ENCODE assay signal across 9 cellular contexts in genomic region chr13:46605824-46606554, GRCh38. TPM values are rescaled to one million over a fixed set of nuclear protein-coding genes. Genes with fewer than 3 reads are reported as not detected.
A peak's percentile ranks its signal among the peaks of the same experiment; 100 is the strongest.
DNase-seq lines count a peak whose midpoint lies in the region; ATAC-seq, FAIRE-seq and TF ChIP-seq lines count a peak whose summit lies in the region.
"Had no signal": no experiment of that assay in that cellular context is flagged by ENCODE, and none has a peak within 500 bp of the region (broad histone marks: within the 10 kb centered on the region; RNA-seq: fewer than 3 reads in every experiment).

No MANE protein-coding gene starts in this region.

- H3K36me3 ChIP-seq in prostate gland: no peaks in the 10 kb centered on the region

- H3K4me3 ChIP-seq in prostate gland: no peak overlapping the region

- H3K27me3 ChIP-seq in prostate gland (replicated peaks; ENCODE audit: insufficient read depth): no peaks in the 10 kb centered on the region

- ATAC-seq in HG02610 (IDR thresholded peaks at IDR 0.05; ENCODE audit: unreplicated experiment) (peak; percentile 74), HG03135 (IDR thresholded peaks at IDR 0.05; ENCODE audit: unreplicated experiment) (no peak), GM21515 (IDR thresholded peaks at IDR 0.05; ENCODE audit: unreplicated experiment) (no peak)
- ATAC-seq: Panc1 had no signal

- no peak for TF ChIP-seq CTCF in prostate gland (IDR thresholded peaks at IDR 0.05)

- in situ Hi-C loops in SK-MEL-5 (cut with HindIII; ENCODE audit: low pct_unique_long_range_greater_than_20kb, low sequenced_read_pairs): no loop called here

- TF ChIP-seq POLR2A in prostate gland (IDR thresholded peaks at IDR 0.05): no peak

- peak overlapping the region; percentile 16 to 75 for H3K27ac ChIP-seq in prostate gland

- H3K9me3 ChIP-seq in prostate gland: no peaks in the 10 kb centered on the region

- peaks cover 5% of the 10 kb centered on the region for H3K4me1 ChIP-seq in prostate gland (replicated peaks)

- peak; percentile 81 for FAIRE-seq in GM18507 (lab: Jason Lieb, UNC)

- DNase-seq in GM18507 (ENCODE audit: extremely low spot score, insufficient read length, low read depth) (no peak), SK-MEL-5 (ENCODE audit: low read depth, low spot score) (peak; percentile 88), prostate gland (ENCODE audit: low spot score) (no peak), NCI-H2196 (lab: John Stamatoyannopoulos, UW; ENCODE audit: unreplicated experiment) (no peak), epidermal melanocyte (ENCODE audit: insufficient read length, low spot score) (no peak)

- WGBS in prostate gland: 79% methylated on average over 3 of the region's 3 CpGs

- intact Hi-C loops in prostate gland (cut with DNase I): no loop called here

RNA-seq across cellular contexts. Expression of gene LRCH1, which starts 53.0 kb away (rescaled TPM):
- total RNA-seq in SK-MEL-5 (2014; rRNA removed; shearing (Covaris generic)): 7.3 and 8.7 TPM in 2 replicates
- polyA plus RNA-seq in SK-MEL-5 (2015; cell fraction: cytosol; rRNA removed): 10.5 and 16.8 TPM in 2 replicates
- 11.0 and 16.0 TPM in 2 replicates for polyA plus RNA-seq in SK-MEL-5 (2015; cell fraction: nucleus; rRNA removed)
- total RNA-seq in prostate gland: 10 to 100 TPM; 14.8 to 17.2 TPM
